In the genomic region with DNA sequence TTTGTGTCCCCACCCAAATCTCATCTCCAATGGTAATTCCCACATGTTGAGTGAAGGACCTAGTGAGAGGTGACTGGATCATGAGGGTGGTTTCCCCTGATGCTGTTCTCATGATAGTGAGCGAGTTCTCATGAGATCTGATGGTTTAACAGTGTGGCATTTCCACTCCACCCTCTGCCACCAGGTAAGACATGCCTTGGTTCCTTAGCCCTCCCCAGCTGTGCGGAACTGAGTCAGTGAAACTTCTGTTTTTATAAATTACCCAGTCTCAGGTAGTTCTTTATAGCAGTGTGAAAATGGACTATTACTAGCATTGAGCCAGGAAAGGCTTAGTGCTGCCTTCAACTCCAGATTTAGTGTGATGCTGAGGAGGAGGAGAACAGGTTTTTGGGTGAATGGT, we compare ENCODE assay signal across 22 cellular contexts.
"Had no signal": no experiment of that assay in that cellular context is flagged by ENCODE, and none has a peak within 500 bp of the region (broad histone marks: within the 10 kb centered on the region; RNA-seq: fewer than 3 reads in every experiment).

No MANE protein-coding gene starts in this region.

- H3K9me3 ChIP-seq: SK-N-SH had no signal

- ATAC-seq: K562, Panc1, PC-3 had no signal

- H3K4me3 Mint-ChIP-seq: IgD-negative memory B cell had no signal

- H3K9ac ChIP-seq: KMS-11, SK-N-SH had no signal

- H3K27ac Mint-ChIP-seq: IgD-negative memory B cell had no signal

- H3K36me3 Mint-ChIP-seq: IgD-negative memory B cell had no signal

- DNase-seq: Kasumi-1; MM.1S; NCI-H1092 treated with DMSO at 0.1 percent for 48 hours; NCI-H1436; NCI-H187; NCI-H2029 treated with DMSO at 0.1 percent for 48 hours; NCI-H2107; NCI-H2227 treated with DMSO at 0.1 percent for 48 hours; NCI-H524 treated with DMSO at 0.1 percent for 48 hours; NCI-H69; NCI-H774; NK-92 treated with Interleukin-12 subunit alpha and Interleukin-12 subunit beta, amount 100 ng/mL, for 24 hours; PC-3; SHP77; SK-N-SH; SW 1271 had no signal

- H3K4me3 ChIP-seq: K562 had no signal

- H3K27ac ChIP-seq: HL-60, KMS-11, RWPE1 had no signal

- H3K4me1 Mint-ChIP-seq: IgD-negative memory B cell had no signal

- H3K4me2 ChIP-seq: KMS-11, SK-N-SH had no signal
